Comparison of ENCODE assay signal across 12 cellular contexts in genomic region chr6:44050872-44051421, GRCh38.
DNase-seq lines count a peak whose midpoint lies in the region; ATAC-seq and TF ChIP-seq lines count a peak whose summit lies in the region.
"Had no signal": no experiment of that assay in that cellular context is flagged by ENCODE, and none has a peak within 500 bp of the region (broad histone marks: within the 10 kb centered on the region; RNA-seq: fewer than 3 reads in every experiment).

No MANE protein-coding gene starts in this region.

- peak in 2 of 4 donors; percentile 9 to 22 for ATAC-seq in heart left ventricle
- no peak for ATAC-seq in HG02571 (IDR thresholded peaks at IDR 0.05; ENCODE audit: unreplicated experiment)
- ATAC-seq: effector memory CD8-positive, alpha-beta T cell had no signal

- H3K4me1 ChIP-seq in heart left ventricle = peaks cover 0 to 63% (median 31%) of the 10 kb centered on the region in 12 donors
- H3K4me1 ChIP-seq in prostate gland (replicated peaks) = peaks cover 8% of the 10 kb centered on the region

- peak overlapping the region; percentile 9 for H3K27ac ChIP-seq in adipose tissue (ENCODE audit: low read depth, low read length)
- peak overlapping the region in 9 of 12 donors; percentile 15 to 79 (median 42) for H3K27ac ChIP-seq in heart left ventricle
- H3K27ac ChIP-seq in prostate gland = peak overlapping the region; percentile 44 to 68

- 50 to 78% (median 69%) methylated on average over 6 of the region's 6 CpGs for WGBS in adipose tissue, 3 donors
- WGBS in heart left ventricle, 4 donors = 56 to 63% (median 59%) methylated on average over 6 of the region's 6 CpGs
- WGBS in prostate gland = 54% methylated on average over 6 of the region's 6 CpGs

- no peaks in the 10 kb centered on the region for H3K27me3 Mint-ChIP-seq in Calu3 (ENCODE audit: unreplicated experiment)

- CTCF ChIA-PET in Calu3 (lab: Charles Lee) = no interaction called here

- H3K9me3 Mint-ChIP-seq in Calu3 (ENCODE audit: low read depth, unreplicated experiment) = no peaks in the 10 kb centered on the region
- H3K9me3 Mint-ChIP-seq: activated naive CD4-positive, alpha-beta T cell treated with anti-CD3 and anti-CD28 coated beads, Interleukin-2, amount 50 U/mL, for 24 hours; effector memory CD8-positive, alpha-beta T cell had no signal

- H3K36me3 ChIP-seq in heart left ventricle (no peaks in the 10 kb centered on the region), prostate gland (no peaks in the 10 kb centered on the region)

- no peak for TF ChIP-seq POLR2A in heart left ventricle (IDR thresholded peaks at IDR 0.05)
- no peak for TF ChIP-seq POLR2A in prostate gland (IDR thresholded peaks at IDR 0.05)

- DNase-seq in Calu3 = peak; percentile 52
- peak in 2 of 5 donors; percentile 34 to 41 for DNase-seq in heart left ventricle
- no peak for DNase-seq in prostate gland (ENCODE audit: low spot score)
- no peak for DNase-seq in RKO (ENCODE audit: low spot score)
- no peak for DNase-seq in NOMO-1 treated with DMSO at 0.1 percent for 48 hours (lab: John Stamatoyannopoulos, UW; ENCODE audit: unreplicated experiment)
- no peak for DNase-seq in midbrain (lab: John Stamatoyannopoulos, UW)
- DNase-seq: activated CD4-positive, alpha-beta T cell treated with anti-CD3 and anti-CD28 coated beads for 48 hours; effector memory CD8-positive, alpha-beta T cell; GF-D8 had no signal

- BruUV-seq in Calu3 (replicated peaks; lab: Mats Ljungman, UMichigan) = no TSS peak

- H3K9me3 ChIP-seq in heart left ventricle (no peaks in the 10 kb centered on the region), prostate gland (no peaks in the 10 kb centered on the region)

- TF ChIP-seq CTCF in Calu3 (IDR thresholded peaks at IDR 0.05; ENCODE audit: unreplicated experiment) = no peak
- TF ChIP-seq CTCF in heart left ventricle (IDR thresholded peaks at IDR 0.05) = no peak
- no peak for TF ChIP-seq CTCF in prostate gland (IDR thresholded peaks at IDR 0.05)

- H3K27ac Mint-ChIP-seq in Calu3 (ENCODE audit: unreplicated experiment) = peak overlapping the region; percentile 34
- H3K27ac Mint-ChIP-seq: activated naive CD4-positive, alpha-beta T cell treated with anti-CD3 and anti-CD28 coated beads, Interleukin-2, amount 50 U/mL, for 24 hours; effector memory CD8-positive, alpha-beta T cell had no signal

- no peak overlapping the region for H3K4me3 Mint-ChIP-seq in Calu3 (ENCODE audit: low read depth, unreplicated experiment)
- H3K4me3 Mint-ChIP-seq: activated naive CD4-positive, alpha-beta T cell treated with anti-CD3 and anti-CD28 coated beads, Interleukin-2, amount 50 U/mL, for 24 hours; effector memory CD8-positive, alpha-beta T cell had no signal

- H3K4me3 ChIP-seq in heart left ventricle (no peak overlapping the region), prostate gland (no peak overlapping the region)

- intact Hi-C loops in Calu3 (cut with micrococcal nuclease; ENCODE audit: unreplicated experiment) = no loop called here
- intact Hi-C loops in heart left ventricle (cut with DNase I) = no loop called here
- intact Hi-C loops in prostate gland (cut with DNase I) = no loop called here

- peaks cover 55% of the 10 kb centered on the region for H3K4me1 Mint-ChIP-seq in Calu3 (ENCODE audit: low read depth, unreplicated experiment)
- H3K4me1 Mint-ChIP-seq: activated naive CD4-positive, alpha-beta T cell treated with anti-CD3 and anti-CD28 coated beads, Interleukin-2, amount 50 U/mL, for 24 hours had no signal

- H3K27me3 ChIP-seq in heart left ventricle (no peaks in the 10 kb centered on the region), prostate gland (replicated peaks; ENCODE audit: insufficient read depth) (no peaks in the 10 kb centered on the region)

- H3K36me3 Mint-ChIP-seq in Calu3 (ENCODE audit: insufficient read depth, unreplicated experiment) = no peaks in the 10 kb centered on the region
- H3K36me3 Mint-ChIP-seq: activated naive CD4-positive, alpha-beta T cell treated with anti-CD3 and anti-CD28 coated beads, Interleukin-2, amount 50 U/mL, for 24 hours had no signal
